1 cellular context compared by ENCODE assay signal in the genomic region with DNA sequence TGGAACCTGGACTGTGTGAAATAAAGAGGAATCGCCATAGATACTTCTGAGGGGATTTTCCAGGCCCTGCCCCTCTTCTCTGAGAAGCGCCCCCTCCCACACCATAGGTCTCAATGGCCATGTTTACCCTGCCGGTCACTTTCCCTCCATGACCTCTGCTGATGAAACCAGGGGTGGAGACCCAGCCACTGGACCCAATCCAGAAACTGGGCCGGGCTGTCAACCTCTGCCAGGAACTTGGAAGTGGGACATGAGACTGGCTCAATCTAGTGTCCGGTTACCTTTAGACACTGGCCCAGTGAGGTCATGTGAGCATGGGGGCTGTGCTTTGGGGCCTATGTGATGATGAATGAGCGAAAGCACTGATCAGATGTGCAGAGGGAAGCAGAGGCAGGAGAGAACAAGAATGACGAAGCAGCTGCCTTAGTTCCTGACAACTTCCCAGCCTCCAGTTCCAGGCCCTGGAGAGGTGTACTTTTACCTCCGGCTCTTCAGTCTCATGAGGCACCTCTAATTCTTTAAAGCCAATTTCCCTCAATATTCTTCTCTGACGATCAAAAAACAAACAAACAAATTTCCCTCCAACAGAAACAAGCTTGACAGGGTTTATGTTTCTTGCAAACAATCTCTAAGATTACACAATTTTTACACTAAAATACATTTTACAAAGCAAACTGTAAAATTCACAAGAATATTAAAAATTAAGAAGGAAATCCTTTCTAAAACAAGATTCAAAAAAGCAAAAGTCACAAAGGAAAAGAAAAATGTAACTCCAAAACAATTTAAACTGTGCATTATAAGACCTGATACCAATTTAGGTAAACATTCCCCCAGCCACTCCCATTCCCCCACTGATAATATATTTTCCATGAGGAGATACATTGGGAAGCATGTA.
TF ChIP-seq lines count a peak whose summit lies in the region.

No MANE protein-coding gene starts in this region.

TF ChIP-seq in K562, 482 proteins besides CTCF, POLR2A, EP300 and RAD21 (continued from another document and continues in another):
- TF ChIP-seq CBFA2T2 (conservative IDR thresholded peaks at IDR 0.05) (no peak), ZFP1 (CRISPR knock-in tag; IDR thresholded peaks at IDR 0.05) (no peak), ARID1B (IDR thresholded peaks at IDR 0.05) (peak; percentile 74), KAT8 (IDR thresholded peaks at IDR 0.05; ENCODE audit: low read depth) (no peak), ZNF212 (CRISPR knock-in tag; IDR thresholded peaks at IDR 0.05) (no peak), HDAC8 (tag; IDR thresholded peaks at IDR 0.05) (no peak), TAF9B (IDR thresholded peaks at IDR 0.05; ENCODE audit: partially characterized antibody) (no peak), ZKSCAN3 (CRISPR knock-in tag; IDR thresholded peaks at IDR 0.05) (no peak), RFX7 (CRISPR knock-in tag; IDR thresholded peaks at IDR 0.05) (no peak), BCOR (IDR thresholded peaks at IDR 0.05) (no peak), CGGBP1 (CRISPR knock-in tag; IDR thresholded peaks at IDR 0.05) (no peak), E2F3 (CRISPR knock-in tag; IDR thresholded peaks at IDR 0.05) (peak; percentile 16; the same call in 1 of the 2 replicates), HMG20B (CRISPR knock-in tag; IDR thresholded peaks at IDR 0.05) (no peak), HNRNPL (IDR thresholded peaks at IDR 0.05; ENCODE audit: low read depth, low read length) (no peak), ZNF586 (CRISPR knock-in tag; conservative IDR thresholded peaks at IDR 0.05) (no peak), ZNF277 (CRISPR knock-in tag; IDR thresholded peaks at IDR 0.05; ENCODE audit: borderline replicate concordance) (no peak), KLF16 (IDR thresholded peaks at IDR 0.05) (0 out of 2 replicates have a peak, but pooled peaks have one; percentile 8), CAMTA2 (CRISPR knock-in tag; conservative IDR thresholded peaks at IDR 0.05) (no peak), SNRNP70 (optimal IDR thresholded peaks at IDR 0.05; ENCODE audit: low read depth, low read length) (no peak), ZNF518B (CRISPR knock-in tag; IDR thresholded peaks at IDR 0.05) (no peak), FOXP4 (CRISPR knock-in tag; IDR thresholded peaks at IDR 0.05; ENCODE audit: borderline replicate concordance) (no peak), RCOR1 (IDR thresholded peaks at IDR 0.05; ENCODE audit: borderline replicate concordance in 1 of 2, low read depth in 2 of 2, low read length in 2 of 2) (peak in 1 of 2 experiments; percentile 95; a peak in 2 of 4 replicates), GABPA (tag; conservative IDR thresholded peaks at IDR 0.05; ENCODE audit: low read depth) (peak; percentile 36), ZNF511 (CRISPR knock-in tag; IDR thresholded peaks at IDR 0.05) (no peak), HLTF (IDR thresholded peaks at IDR 0.05) (no peak), POLR2G (IDR thresholded peaks at IDR 0.05; ENCODE audit: low read depth, low read length) (no peak), CEBPB (tag; IDR thresholded peaks at IDR 0.05) (peak; percentile 64), CSDE1 (IDR thresholded peaks at IDR 0.05) (no peak), NFIC (IDR thresholded peaks at IDR 0.05) (peak; percentile 94), NCOA1 (IDR thresholded peaks at IDR 0.05; ENCODE audit: low read depth) (peak; percentile 83; the same call in 1 of the 2 replicates), ZNF740 (CRISPR knock-in tag; IDR thresholded peaks at IDR 0.05) (no peak), ZNF740 (tag; IDR thresholded peaks at IDR 0.05) (no peak), THRAP3 (IDR thresholded peaks at IDR 0.05; ENCODE audit: borderline replicate concordance) (no peak)
- TF ChIP-seq, protein P1, sequence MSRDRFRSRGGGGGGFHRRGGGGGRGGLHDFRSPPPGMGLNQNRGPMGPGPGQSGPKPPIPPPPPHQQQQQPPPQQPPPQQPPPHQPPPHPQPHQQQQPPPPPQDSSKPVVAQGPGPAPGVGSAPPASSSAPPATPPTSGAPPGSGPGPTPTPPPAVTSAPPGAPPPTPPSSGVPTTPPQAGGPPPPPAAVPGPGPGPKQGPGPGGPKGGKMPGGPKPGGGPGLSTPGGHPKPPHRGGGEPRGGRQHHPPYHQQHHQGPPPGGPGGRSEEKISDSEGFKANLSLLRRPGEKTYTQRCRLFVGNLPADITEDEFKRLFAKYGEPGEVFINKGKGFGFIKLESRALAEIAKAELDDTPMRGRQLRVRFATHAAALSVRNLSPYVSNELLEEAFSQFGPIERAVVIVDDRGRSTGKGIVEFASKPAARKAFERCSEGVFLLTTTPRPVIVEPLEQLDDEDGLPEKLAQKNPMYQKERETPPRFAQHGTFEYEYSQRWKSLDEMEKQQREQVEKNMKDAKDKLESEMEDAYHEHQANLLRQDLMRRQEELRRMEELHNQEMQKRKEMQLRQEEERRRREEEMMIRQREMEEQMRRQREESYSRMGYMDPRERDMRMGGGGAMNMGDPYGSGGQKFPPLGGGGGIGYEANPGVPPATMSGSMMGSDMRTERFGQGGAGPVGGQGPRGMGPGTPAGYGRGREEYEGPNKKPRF (IDR thresholded peaks at IDR 0.05; ENCODE audit: low read depth, low read length), result no peak
- TF ChIP-seq, protein P2, sequence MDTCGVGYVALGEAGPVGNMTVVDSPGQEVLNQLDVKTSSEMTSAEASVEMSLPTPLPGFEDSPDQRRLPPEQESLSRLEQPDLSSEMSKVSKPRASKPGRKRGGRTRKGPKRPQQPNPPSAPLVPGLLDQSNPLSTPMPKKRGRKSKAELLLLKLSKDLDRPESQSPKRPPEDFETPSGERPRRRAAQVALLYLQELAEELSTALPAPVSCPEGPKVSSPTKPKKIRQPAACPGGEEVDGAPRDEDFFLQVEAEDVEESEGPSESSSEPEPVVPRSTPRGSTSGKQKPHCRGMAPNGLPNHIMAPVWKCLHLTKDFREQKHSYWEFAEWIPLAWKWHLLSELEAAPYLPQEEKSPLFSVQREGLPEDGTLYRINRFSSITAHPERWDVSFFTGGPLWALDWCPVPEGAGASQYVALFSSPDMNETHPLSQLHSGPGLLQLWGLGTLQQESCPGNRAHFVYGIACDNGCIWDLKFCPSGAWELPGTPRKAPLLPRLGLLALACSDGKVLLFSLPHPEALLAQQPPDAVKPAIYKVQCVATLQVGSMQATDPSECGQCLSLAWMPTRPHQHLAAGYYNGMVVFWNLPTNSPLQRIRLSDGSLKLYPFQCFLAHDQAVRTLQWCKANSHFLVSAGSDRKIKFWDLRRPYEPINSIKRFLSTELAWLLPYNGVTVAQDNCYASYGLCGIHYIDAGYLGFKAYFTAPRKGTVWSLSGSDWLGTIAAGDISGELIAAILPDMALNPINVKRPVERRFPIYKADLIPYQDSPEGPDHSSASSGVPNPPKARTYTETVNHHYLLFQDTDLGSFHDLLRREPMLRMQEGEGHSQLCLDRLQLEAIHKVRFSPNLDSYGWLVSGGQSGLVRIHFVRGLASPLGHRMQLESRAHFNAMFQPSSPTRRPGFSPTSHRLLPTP (IDR thresholded peaks at IDR 0.05; ENCODE audit: borderline replicate concordance, extremely low read depth, insufficient read length), result no peak
- TF ChIP-seq, protein P3, sequence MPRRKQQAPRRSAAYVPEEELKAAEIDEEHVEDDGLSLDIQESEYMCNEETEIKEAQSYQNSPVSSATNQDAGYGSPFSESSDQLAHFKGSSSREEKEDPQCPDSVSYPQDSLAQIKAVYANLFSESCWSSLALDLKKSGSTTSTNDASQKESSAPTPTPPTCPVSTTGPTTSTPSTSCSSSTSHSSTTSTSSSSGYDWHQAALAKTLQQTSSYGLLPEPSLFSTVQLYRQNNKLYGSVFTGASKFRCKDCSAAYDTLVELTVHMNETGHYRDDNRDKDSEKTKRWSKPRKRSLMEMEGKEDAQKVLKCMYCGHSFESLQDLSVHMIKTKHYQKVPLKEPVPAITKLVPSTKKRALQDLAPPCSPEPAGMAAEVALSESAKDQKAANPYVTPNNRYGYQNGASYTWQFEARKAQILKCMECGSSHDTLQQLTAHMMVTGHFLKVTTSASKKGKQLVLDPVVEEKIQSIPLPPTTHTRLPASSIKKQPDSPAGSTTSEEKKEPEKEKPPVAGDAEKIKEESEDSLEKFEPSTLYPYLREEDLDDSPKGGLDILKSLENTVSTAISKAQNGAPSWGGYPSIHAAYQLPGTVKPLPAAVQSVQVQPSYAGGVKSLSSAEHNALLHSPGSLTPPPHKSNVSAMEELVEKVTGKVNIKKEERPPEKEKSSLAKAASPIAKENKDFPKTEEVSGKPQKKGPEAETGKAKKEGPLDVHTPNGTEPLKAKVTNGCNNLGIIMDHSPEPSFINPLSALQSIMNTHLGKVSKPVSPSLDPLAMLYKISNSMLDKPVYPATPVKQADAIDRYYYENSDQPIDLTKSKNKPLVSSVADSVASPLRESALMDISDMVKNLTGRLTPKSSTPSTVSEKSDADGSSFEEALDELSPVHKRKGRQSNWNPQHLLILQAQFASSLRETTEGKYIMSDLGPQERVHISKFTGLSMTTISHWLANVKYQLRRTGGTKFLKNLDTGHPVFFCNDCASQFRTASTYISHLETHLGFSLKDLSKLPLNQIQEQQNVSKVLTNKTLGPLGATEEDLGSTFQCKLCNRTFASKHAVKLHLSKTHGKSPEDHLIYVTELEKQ (CRISPR knock-in tag; IDR thresholded peaks at IDR 0.05), result no peak
